10 cellular contexts compared by ENCODE assay signal in genomic region chr19:40804783-40805242, GRCh38. TPM values are rescaled to one million over a fixed set of nuclear protein-coding genes. Genes with fewer than 3 reads are reported as not detected.
A peak's percentile ranks its signal among the peaks of the same experiment; 100 is the strongest.
DNase-seq lines count a peak whose midpoint lies in the region; ATAC-seq, FAIRE-seq and TF ChIP-seq lines count a peak whose summit lies in the region.
"Had no signal": no experiment of that assay in that cellular context is flagged by ENCODE, and none has a peak within 500 bp of the region (broad histone marks: within the 10 kb centered on the region; RNA-seq: fewer than 3 reads in every experiment).

No MANE protein-coding gene starts in this region.

- H3K27ac ChIP-seq in K562 (ENCODE audit: extremely low read depth, low read depth, low read length) (peak overlapping the region; percentile 14; the same call in 2 of the 3 replicates), lung (ENCODE audit: low read depth in 1 of 2, low read length in 1 of 2) (peak overlapping the region; percentile 59 to 84), upper lobe of left lung (peak overlapping the region; percentile 93 to 99 (median 98))

- 81% methylated on average over 7 of the region's 7 CpGs for WGBS in K562 (ENCODE audit: insufficient coverage, low coverage, missing lambda C conversion rate)
- WGBS in lung, 2 donors = 37 to 63% methylated on average over 7 of the region's 7 CpGs
- WGBS in upper lobe of left lung, 2 donors = 27 to 44% methylated on average over 4 to 5 of the region's 7 CpGs

- DNase-seq in activated naive CD4-positive, alpha-beta T cell treated with anti-CD3 and anti-CD28 coated beads for 36 hours = peak; percentile 43
- no peak for DNase-seq in activated naive CD4-positive, alpha-beta T cell (lab: John Stamatoyannopoulos, UW)
- DNase-seq in K562 (ENCODE audit: extremely low read depth in 1 of 4, low spot score in 3 of 4) (no peak), lung (ENCODE audit: low spot score) (no peak), upper lobe of left lung (no peak), RKO (ENCODE audit: low spot score) (no peak), midbrain (lab: John Stamatoyannopoulos, UW) (no peak), pons (ENCODE audit: low spot score) (no peak)
- DNase-seq: NCI-H187 treated with DMSO at 0.1 percent for 48 hours had no signal

- peaks cover 84% of the 10 kb centered on the region for H3K4me1 Mint-ChIP-seq in activated naive CD4-positive, alpha-beta T cell treated with anti-CD3 and anti-CD28 coated beads for 36 hours (ENCODE audit: low read depth)

- peaks cover 24% of the 10 kb centered on the region for H3K9me1 ChIP-seq in K562 (ENCODE audit: control insufficient read depth, insufficient read depth, low read length)

- H4K20me1 ChIP-seq in K562 (replicated peaks; ENCODE audit: control insufficient read depth, insufficient read depth, low read length) = peaks cover 58% of the 10 kb centered on the region

- H3K36me3 ChIP-seq in K562 (ENCODE audit: control insufficient read depth, insufficient read depth, low read length) (peaks cover 92% of the 10 kb centered on the region), lung (ENCODE audit: control insufficient read depth in 2 of 2, insufficient read depth in 2 of 2, low read length in 2 of 2) (peaks cover 0 to 42% of the 10 kb centered on the region in 2 donors), upper lobe of left lung (peaks cover 18 to 79% (median 46%) of the 10 kb centered on the region in 4 donors)

- H3K36me3 Mint-ChIP-seq in activated naive CD4-positive, alpha-beta T cell treated with anti-CD3 and anti-CD28 coated beads for 36 hours (ENCODE audit: low read depth) = peaks cover 42% of the 10 kb centered on the region

- peaks cover 83% of the 10 kb centered on the region for H3K79me2 ChIP-seq in K562 (ENCODE audit: control insufficient read depth, insufficient read depth, low read length)

- POLR2A ChIA-PET in K562 (lab: Yijun Ruan, JAX) = interaction anchor here (0.6 to 3.7 kb wide), 8 partner anchors 19 to 1563 kb away, joined by 3 to 26 read pairs (median 3); partner anchors contain the start of gene RAB4B

- TF ChIP-seq CTCF in K562 (IDR thresholded peaks at IDR 0.05 in 2 of 3, conservative IDR thresholded peaks at IDR 0.05 in 1 of 3; ENCODE audit: insufficient read depth in 2 of 3, low read depth in 1 of 3, low read length in 3 of 3) = no peak; a peak in 1 of 6 replicates
- TF ChIP-seq CTCF in lung (IDR thresholded peaks at IDR 0.05; ENCODE audit: control extremely low read depth, extremely low read depth) = no peak
- no peak for TF ChIP-seq CTCF in upper lobe of left lung (IDR thresholded peaks at IDR 0.05)

- H3K4me1 ChIP-seq in K562 (replicated peaks in 1 of 2; ENCODE audit: control insufficient read depth in 2 of 2, insufficient read depth in 2 of 2, low read length in 2 of 2) (peaks cover 45 to 82% of the 10 kb centered on the region in 2 experiments), lung (ENCODE audit: control insufficient read depth in 2 of 2, insufficient read depth in 2 of 2, low read length in 2 of 2) (peaks cover 19 to 56% of the 10 kb centered on the region in 2 donors), upper lobe of left lung (peaks cover 94 to 98% (median 95%) of the 10 kb centered on the region in 4 donors)

- peak overlapping the region in 1 of 2 experiments; percentile 64; a peak in 2 of 4 replicates for H3K9ac ChIP-seq in K562 (ENCODE audit: insufficient read depth in 1 of 2, low read depth in 2 of 2, low read length in 2 of 2)

- peak overlapping the region; percentile 93 for H3K27ac Mint-ChIP-seq in activated naive CD4-positive, alpha-beta T cell treated with anti-CD3 and anti-CD28 coated beads for 36 hours

- ATAC-seq in K562 (no peak), lung (ENCODE audit: insufficient read depth, low FRiP score) (no peak), upper lobe of left lung (ENCODE audit: low FRiP score in 2 of 2) (no peak)

- H3K9me3 ChIP-seq in K562 (replicated peaks; ENCODE audit: control insufficient read depth, insufficient read depth, low read depth, low read length) (no peaks in the 10 kb centered on the region), lung (ENCODE audit: control insufficient read depth in 2 of 2, insufficient read depth in 1 of 2, low read length in 1 of 2) (no peaks in the 10 kb centered on the region), upper lobe of left lung (no peaks in the 10 kb centered on the region)

- in situ Hi-C loops in K562 (cut with MboI) = no loop called here

- peak overlapping the region; percentile 68 for H3K4me3 Mint-ChIP-seq in activated naive CD4-positive, alpha-beta T cell treated with anti-CD3 and anti-CD28 coated beads for 36 hours

- BruUV-seq in K562 (replicated peaks; lab: Mats Ljungman, UMichigan) = no TSS peak

- no peak for TF ChIP-seq EP300 in K562 (IDR thresholded peaks at IDR 0.05; ENCODE audit: low read length)
- TF ChIP-seq EP300 in upper lobe of left lung (IDR thresholded peaks at IDR 0.05) = no peak

- no peaks in the 10 kb centered on the region for H3K9me3 Mint-ChIP-seq in activated naive CD4-positive, alpha-beta T cell treated with anti-CD3 and anti-CD28 coated beads for 36 hours

- no peak for FAIRE-seq in K562 (lab: Jason Lieb, UNC)
- FAIRE-seq: H54 had no signal

- CTCF ChIA-PET in activated naive CD4-positive, alpha-beta T cell treated with anti-CD3 and anti-CD28 coated beads for 36 hours (lab: Charles Lee) = interaction anchor here (0.6 to 4.7 kb wide), 8 partner anchors 15 to 1365 kb away, joined by 3 to 34 read pairs (median 11); partner anchors contain the start of gene RAB4B
- CTCF ChIA-PET in K562 (lab: Yijun Ruan, JAX; ENCODE audit: low intra/inter-chr PET ratio) = no interaction called here

- peak; percentile 47 for TF ChIP-seq POLR2A in K562 (conservative IDR thresholded peaks at IDR 0.05)
- TF ChIP-seq POLR2A in upper lobe of left lung (IDR thresholded peaks at IDR 0.05) = no peak

- H2AFZ ChIP-seq in K562 (ENCODE audit: low read depth, low read length) = no peak overlapping the region

- H3K4me3 ChIP-seq in K562 (no peak overlapping the region), lung (no peak overlapping the region), upper lobe of left lung (no peak overlapping the region)

- H3K27me3 ChIP-seq in K562 (ENCODE audit: control insufficient read depth in 2 of 2, insufficient read depth in 2 of 2, low read length in 2 of 2) (no peaks in the 10 kb centered on the region), lung (ENCODE audit: control insufficient read depth, insufficient read depth) (no peaks in the 10 kb centered on the region), upper lobe of left lung (no peaks in the 10 kb centered on the region)

- no peak for TF ChIP-seq RAD21 in K562 (CRISPR knock-in tag; conservative IDR thresholded peaks at IDR 0.05 in 1 of 2, IDR thresholded peaks at IDR 0.05 in 1 of 2)

- H3K4me2 ChIP-seq in K562 (ENCODE audit: insufficient read depth, low read length) = no peak overlapping the region

- intact Hi-C loops in activated naive CD4-positive, alpha-beta T cell treated with anti-CD3 and anti-CD28 coated beads for 36 hours (cut with micrococcal nuclease) = loop anchor here (1.0 to 2.0 kb wide), 2 partner anchors 14 to 28 kb away; no protein-coding TSS in a partner anchor
- intact Hi-C loops in K562 (cut with micrococcal nuclease) = loop anchor here (5.0 kb wide), 1 partner anchor 143 kb away; no protein-coding TSS in a partner anchor

- no peaks in the 10 kb centered on the region for H3K27me3 Mint-ChIP-seq in activated naive CD4-positive, alpha-beta T cell treated with anti-CD3 and anti-CD28 coated beads for 36 hours (ENCODE audit: low read depth)

RNA-seq across cellular contexts. Expression of gene EGLN2, which starts 5.8 kb away (rescaled TPM):
- 10 to 100 TPM; 80.0 to 83.7 TPM for total RNA-seq in activated naive CD4-positive, alpha-beta T cell treated with anti-CD3 and anti-CD28 coated beads for 36 hours
- total RNA-seq in K562 (2011; cell fraction: chromatin; rRNA removed; ENCODE audit: low replicate concordance) = 63.0 and 140 TPM in 2 replicates
- 93.6 and 96.2 TPM in 2 replicates for total RNA-seq in K562 (2011; cell fraction: nucleolus; rRNA removed)
- 80.4 and 98.4 TPM in 2 replicates for total RNA-seq in K562 (2011; cell fraction: nucleoplasm; rRNA removed)
- total RNA-seq in K562 (2014; rRNA removed) = 104 and 120 TPM in 2 replicates
- total RNA-seq in K562 (2014; rRNA removed; fragmentation: Illumina TruSeq; extraction: Trizol) = 51.2 and 71.0 TPM in 2 replicates
- 92.0 and 92.9 TPM in 2 replicates for total RNA-seq in K562 (2015; rRNA removed; fragmentation: Illumina TruSeq; extraction: Trizol)
- 111 and 114 TPM in 2 replicates for total RNA-seq in K562 (2021)
- 41.1 and 52.0 TPM in 2 replicates for polyA plus RNA-seq in K562 (2011; rRNA removed)
- polyA plus RNA-seq in K562 (2011; cell fraction: cytosol; rRNA removed) = 56.6 and 123 TPM in 2 replicates
- polyA plus RNA-seq in K562 (2011; cell fraction: nucleus; rRNA removed) = 86.2 and 132 TPM in 2 replicates
- 87.1 and 100 TPM in 2 replicates for polyA plus RNA-seq in K562 (2012)
- 65.7 and 78.9 TPM in 2 replicates for polyA plus RNA-seq in K562 (2014; fragmentation: Illumina TruSeq; extraction: Trizol)
- 10 to 100 TPM in 1 of 2 experiments, 1 to 10 TPM in 1; 9.6 to 19.1 TPM for polyA plus RNA-seq in K562 (2014; fragmentation: Nextera tagmentation; extraction: Ambion mirVana)
- 81.3 and 92.5 TPM in 2 replicates for polyA plus RNA-seq in K562 (2014; rRNA removed)
- polyA minus RNA-seq in K562 (2011; rRNA and poly(A)+ RNA removed) = 18.5 and 29.1 TPM in 2 replicates
- polyA minus RNA-seq in K562 (2011; cell fraction: cytosol; rRNA and poly(A)+ RNA removed) = 35.9 and 41.9 TPM in 2 replicates
- 31.8 and 35.2 TPM in 2 replicates for polyA minus RNA-seq in K562 (2011; cell fraction: nucleus; rRNA and poly(A)+ RNA removed)
- 100 to 1,000 TPM; 130 to 157 TPM for total RNA-seq in lung
- polyA plus RNA-seq in lung = 100 to 1,000 TPM; 132 to 133 TPM
- 100 to 1,000 TPM; 170 to 353 (median 211) TPM for total RNA-seq in upper lobe of left lung

RNA-seq across cellular contexts. Expression of gene RAB4B, which starts 26.8 kb away (rescaled TPM):
- total RNA-seq in activated naive CD4-positive, alpha-beta T cell treated with anti-CD3 and anti-CD28 coated beads for 36 hours = 10 to 100 TPM; 40.0 to 40.3 TPM
- total RNA-seq in K562 (2011; cell fraction: chromatin; rRNA removed; ENCODE audit: low replicate concordance) = 17.4 and 18.8 TPM in 2 replicates
- 12.3 and 13.6 TPM in 2 replicates for total RNA-seq in K562 (2011; cell fraction: nucleolus; rRNA removed)
- 11.1 and 23.1 TPM in 2 replicates for total RNA-seq in K562 (2011; cell fraction: nucleoplasm; rRNA removed)
- total RNA-seq in K562 (2014; rRNA removed) = 11.9 and 14.8 TPM in 2 replicates
- total RNA-seq in K562 (2014; rRNA removed; fragmentation: Illumina TruSeq; extraction: Trizol) = 1.9 and 4.2 TPM in 2 replicates
- total RNA-seq in K562 (2015; rRNA removed; fragmentation: Illumina TruSeq; extraction: Trizol) = 7.7 and 9.2 TPM in 2 replicates
- total RNA-seq in K562 (2021) = 15.4 and 15.6 TPM in 2 replicates
- 11.7 and 14.6 TPM in 2 replicates for polyA plus RNA-seq in K562 (2011; rRNA removed)
- 24.7 and 32.5 TPM in 2 replicates for polyA plus RNA-seq in K562 (2011; cell fraction: cytosol; rRNA removed)
- polyA plus RNA-seq in K562 (2011; cell fraction: nucleus; rRNA removed) = 23.7 and 28.9 TPM in 2 replicates
- polyA plus RNA-seq in K562 (2012) = 15.9 and 29.9 TPM in 2 replicates
- polyA plus RNA-seq in K562 (2014; fragmentation: Illumina TruSeq; extraction: Trizol) = 9.0 and 14.6 TPM in 2 replicates
- polyA plus RNA-seq in K562 (2014; fragmentation: Nextera tagmentation; extraction: Ambion mirVana) = under 1 TPM; 0.28 to 0.92 TPM
- 20.4 and 20.9 TPM in 2 replicates for polyA plus RNA-seq in K562 (2014; rRNA removed)
- 2.0 and 2.6 TPM in 2 replicates for polyA minus RNA-seq in K562 (2011; rRNA and poly(A)+ RNA removed)
- 2.4 and 3.2 TPM in 2 replicates for polyA minus RNA-seq in K562 (2011; cell fraction: cytosol; rRNA and poly(A)+ RNA removed)
- 1.8 and 3.1 TPM in 2 replicates for polyA minus RNA-seq in K562 (2011; cell fraction: nucleus; rRNA and poly(A)+ RNA removed)
- 10 to 100 TPM; 11.5 to 73.0 TPM for total RNA-seq in lung
- 10 to 100 TPM; 78.6 to 90.9 TPM for polyA plus RNA-seq in lung
- 10 to 100 TPM; 39.9 to 78.5 (median 58.6) TPM for total RNA-seq in upper lobe of left lung

RNA-seq across cellular contexts. Expression of gene MIA, which starts 29.5 kb away (rescaled TPM):
- total RNA-seq in activated naive CD4-positive, alpha-beta T cell treated with anti-CD3 and anti-CD28 coated beads for 36 hours = not detected
- 2.7 and 4.0 TPM in 2 replicates for total RNA-seq in K562 (2011; cell fraction: chromatin; rRNA removed; ENCODE audit: low replicate concordance)
- not detected in 2 replicates for total RNA-seq in K562 (2011; cell fraction: nucleolus; rRNA removed)
- total RNA-seq in K562 (2011; cell fraction: nucleoplasm; rRNA removed) = not detected in 2 replicates
- total RNA-seq in K562 (2014; rRNA removed) = not detected in 2 replicates
- not detected in 2 replicates for total RNA-seq in K562 (2014; rRNA removed; fragmentation: Illumina TruSeq; extraction: Trizol)
- not detected in 2 replicates for total RNA-seq in K562 (2015; rRNA removed; fragmentation: Illumina TruSeq; extraction: Trizol)
- total RNA-seq in K562 (2021) = not detected in 2 replicates
- polyA plus RNA-seq in K562 (2011; rRNA removed) = not detected in 2 replicates
- not detected in 2 replicates for polyA plus RNA-seq in K562 (2011; cell fraction: cytosol; rRNA removed)
- 0.74 TPM in 1 of 2 replicates, not detected in the other for polyA plus RNA-seq in K562 (2011; cell fraction: nucleus; rRNA removed)
- 0.93 TPM in 1 of 2 replicates, not detected in the other for polyA plus RNA-seq in K562 (2012)
- not detected in 2 replicates for polyA plus RNA-seq in K562 (2014; fragmentation: Illumina TruSeq; extraction: Trizol)
- polyA plus RNA-seq in K562 (2014; fragmentation: Nextera tagmentation; extraction: Ambion mirVana) = not detected
- 0.21 and 1.1 TPM in 2 replicates for polyA plus RNA-seq in K562 (2014; rRNA removed)
- polyA minus RNA-seq in K562 (2011; rRNA and poly(A)+ RNA removed) = not detected in 2 replicates
- not detected in 2 replicates for polyA minus RNA-seq in K562 (2011; cell fraction: cytosol; rRNA and poly(A)+ RNA removed)
- polyA minus RNA-seq in K562 (2011; cell fraction: nucleus; rRNA and poly(A)+ RNA removed) = not detected in 2 replicates
- total RNA-seq in lung = 1 to 10 TPM in 1 of 2 donors, not detected in 1; 3.2 TPM
- polyA plus RNA-seq in lung = 1 to 10 TPM in 1 of 2 donors, under 1 TPM in 1; 0.75 to 4.6 TPM
- 1 to 10 TPM in 3 of 6 donors, not detected in 3; 1.2 to 5.2 (median 2.1) TPM for total RNA-seq in upper lobe of left lung

RNA-seq across cellular contexts. Expression of gene CYP2A6, which starts 45.4 kb away (rescaled TPM):
- total RNA-seq in activated naive CD4-positive, alpha-beta T cell treated with anti-CD3 and anti-CD28 coated beads for 36 hours = not detected
- not detected in 2 replicates for total RNA-seq in K562 (2011; cell fraction: chromatin; rRNA removed; ENCODE audit: low replicate concordance)
- total RNA-seq in K562 (2011; cell fraction: nucleolus; rRNA removed) = not detected in 2 replicates
- not detected in 2 replicates for total RNA-seq in K562 (2011; cell fraction: nucleoplasm; rRNA removed)
- total RNA-seq in K562 (2014; rRNA removed) (not detected in 2 replicates), K562 (2014; rRNA removed; fragmentation: Illumina TruSeq; extraction: Trizol) (not detected in 2 replicates), K562 (2015; rRNA removed; fragmentation: Illumina TruSeq; extraction: Trizol) (not detected in 2 replicates), K562 (2021) (0.31 and 0.65 TPM in 2 replicates), lung (1 to 10 TPM in 1 of 2 donors, under 1 TPM in 1; 0.97 to 1.7 TPM), upper lobe of left lung (10 to 100 TPM in 1 of 6 donors, 1 to 10 TPM in 4, not detected in 1; 1.5 to 11.6 (median 2.9) TPM)
- polyA plus RNA-seq in K562 (2011; rRNA removed) (not detected in 2 replicates), K562 (2014; fragmentation: Illumina TruSeq; extraction: Trizol) (not detected in 2 replicates), K562 (2014; fragmentation: Nextera tagmentation; extraction: Ambion mirVana) (not detected), K562 (2014; rRNA removed) (not detected in 2 replicates), lung (under 1 TPM; 0.45 to 0.57 TPM)
- polyA plus RNA-seq in K562 (2011; cell fraction: cytosol; rRNA removed) = not detected in 2 replicates
- not detected in 2 replicates for polyA plus RNA-seq in K562 (2011; cell fraction: nucleus; rRNA removed)
- not detected in 2 replicates for polyA plus RNA-seq in K562 (2012)
- not detected in 2 replicates for polyA minus RNA-seq in K562 (2011; rRNA and poly(A)+ RNA removed)
- not detected in 2 replicates for polyA minus RNA-seq in K562 (2011; cell fraction: cytosol; rRNA and poly(A)+ RNA removed)
- not detected in 2 replicates for polyA minus RNA-seq in K562 (2011; cell fraction: nucleus; rRNA and poly(A)+ RNA removed)

RNA-seq across cellular contexts. Expression of gene SNRPA, which starts 53.8 kb away (rescaled TPM):
- total RNA-seq in activated naive CD4-positive, alpha-beta T cell treated with anti-CD3 and anti-CD28 coated beads for 36 hours = 100 to 1,000 TPM; 264 to 312 TPM
- total RNA-seq in K562 (2011; cell fraction: chromatin; rRNA removed; ENCODE audit: low replicate concordance) = 98.7 and 181 TPM in 2 replicates
- 171 and 186 TPM in 2 replicates for total RNA-seq in K562 (2011; cell fraction: nucleolus; rRNA removed)
- 154 and 155 TPM in 2 replicates for total RNA-seq in K562 (2011; cell fraction: nucleoplasm; rRNA removed)
- total RNA-seq in K562 (2014; rRNA removed) (311 and 436 TPM in 2 replicates), K562 (2014; rRNA removed; fragmentation: Illumina TruSeq; extraction: Trizol) (83.8 and 106 TPM in 2 replicates), K562 (2015; rRNA removed; fragmentation: Illumina TruSeq; extraction: Trizol) (130 and 150 TPM in 2 replicates), K562 (2021) (185 and 193 TPM in 2 replicates), lung (10 to 100 TPM; 47.4 to 77.4 TPM), upper lobe of left lung (10 to 100 TPM; 32.4 to 90.1 (median 55.3) TPM)
- polyA plus RNA-seq in K562 (2011; rRNA removed) (230 and 371 TPM in 2 replicates), K562 (2014; fragmentation: Illumina TruSeq; extraction: Trizol) (205 and 262 TPM in 2 replicates), K562 (2014; fragmentation: Nextera tagmentation; extraction: Ambion mirVana) (10 to 100 TPM; 16.3 to 24.7 TPM), K562 (2014; rRNA removed) (210 and 224 TPM in 2 replicates), lung (10 to 100 TPM; 44.5 to 69.9 TPM)
- polyA plus RNA-seq in K562 (2011; cell fraction: cytosol; rRNA removed) = 179 and 223 TPM in 2 replicates
- polyA plus RNA-seq in K562 (2011; cell fraction: nucleus; rRNA removed) = 665 and 764 TPM in 2 replicates
- 170 and 298 TPM in 2 replicates for polyA plus RNA-seq in K562 (2012)
- polyA minus RNA-seq in K562 (2011; rRNA and poly(A)+ RNA removed) = 186 and 256 TPM in 2 replicates
- polyA minus RNA-seq in K562 (2011; cell fraction: cytosol; rRNA and poly(A)+ RNA removed) = 217 TPM in 2 replicates
- polyA minus RNA-seq in K562 (2011; cell fraction: nucleus; rRNA and poly(A)+ RNA removed) = 65.8 and 91.3 TPM in 2 replicates

Comparison
In these comparisons a context has a peak if more than half of its experiments do, and no peak if none do; other contexts are left out.
1. H3K27ac ChIP-seq: peak in every context shown above with its lines; median percentile 98 in upper lobe of left lung; 72 in lung; 14 in K562.